1 cellular context compared by ENCODE assay signal in the genomic region with DNA sequence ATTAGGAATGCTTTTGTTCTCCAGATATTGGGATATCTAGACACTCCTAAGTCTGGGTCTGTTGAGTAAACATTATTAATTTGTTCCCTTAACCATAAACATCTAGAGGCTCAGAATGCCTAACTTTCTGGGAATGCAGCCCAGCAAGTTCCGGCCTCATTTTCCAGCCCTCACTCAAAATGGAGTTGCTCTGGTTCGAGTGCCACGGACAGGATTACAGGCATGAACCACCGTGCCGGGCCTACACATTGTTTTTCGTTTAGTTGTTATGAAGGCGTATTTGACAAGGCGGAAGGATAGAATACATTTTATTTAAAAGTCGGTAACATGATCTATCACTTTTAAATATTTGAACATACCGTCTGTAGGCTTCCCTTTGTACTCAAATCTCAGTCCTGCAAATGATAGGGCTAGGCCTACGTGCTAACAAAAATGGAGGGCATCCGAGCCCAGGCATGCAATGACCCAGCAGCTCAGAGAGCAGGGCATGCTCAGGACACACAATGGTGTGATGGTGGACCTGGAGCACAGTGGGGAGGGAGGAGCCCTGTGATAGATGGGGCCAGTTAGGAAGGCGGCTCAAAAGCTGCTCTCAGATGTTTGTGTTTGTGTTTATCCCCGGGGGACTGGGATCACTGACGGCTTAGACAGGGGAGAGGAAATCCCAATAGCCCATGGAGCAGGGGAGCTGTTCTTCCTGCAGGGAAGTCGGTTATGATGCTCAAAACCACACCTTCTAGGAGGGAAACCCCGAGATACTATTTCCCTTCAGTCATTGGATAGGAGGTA.
A peak's percentile ranks its signal among the peaks of the same experiment; 100 is the strongest.
TF ChIP-seq lines count a peak whose summit lies in the region.

No MANE protein-coding gene starts in this region.

TF ChIP-seq in A549, 52 proteins besides CTCF, POLR2A, EP300 and RAD21 (continued from another document):
- TF ChIP-seq, protein P1, sequence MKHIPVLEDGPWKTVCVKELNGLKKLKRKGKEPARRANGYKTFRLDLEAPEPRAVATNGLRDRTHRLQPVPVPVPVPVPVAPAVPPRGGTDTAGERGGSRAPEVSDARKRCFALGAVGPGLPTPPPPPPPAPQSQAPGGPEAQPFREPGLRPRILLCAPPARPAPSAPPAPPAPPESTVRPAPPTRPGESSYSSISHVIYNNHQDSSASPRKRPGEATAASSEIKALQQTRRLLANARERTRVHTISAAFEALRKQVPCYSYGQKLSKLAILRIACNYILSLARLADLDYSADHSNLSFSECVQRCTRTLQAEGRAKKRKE (CRISPR knock-in tag; IDR thresholded peaks at IDR 0.05; ENCODE audit: low read depth), result peak; percentile 98
- TF ChIP-seq HOXB13 (CRISPR knock-in tag; IDR thresholded peaks at IDR 0.05; ENCODE audit: low read depth), result peak; percentile 99
- TF ChIP-seq, protein P2, sequence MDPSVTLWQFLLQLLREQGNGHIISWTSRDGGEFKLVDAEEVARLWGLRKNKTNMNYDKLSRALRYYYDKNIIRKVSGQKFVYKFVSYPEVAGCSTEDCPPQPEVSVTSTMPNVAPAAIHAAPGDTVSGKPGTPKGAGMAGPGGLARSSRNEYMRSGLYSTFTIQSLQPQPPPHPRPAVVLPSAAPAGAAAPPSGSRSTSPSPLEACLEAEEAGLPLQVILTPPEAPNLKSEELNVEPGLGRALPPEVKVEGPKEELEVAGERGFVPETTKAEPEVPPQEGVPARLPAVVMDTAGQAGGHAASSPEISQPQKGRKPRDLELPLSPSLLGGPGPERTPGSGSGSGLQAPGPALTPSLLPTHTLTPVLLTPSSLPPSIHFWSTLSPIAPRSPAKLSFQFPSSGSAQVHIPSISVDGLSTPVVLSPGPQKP (IDR thresholded peaks at IDR 0.05; ENCODE audit: low read depth, low read length), result no peak
- TF ChIP-seq EHMT2 (IDR thresholded peaks at IDR 0.05; ENCODE audit: low read depth), result no peak
- TF ChIP-seq, protein P3, sequence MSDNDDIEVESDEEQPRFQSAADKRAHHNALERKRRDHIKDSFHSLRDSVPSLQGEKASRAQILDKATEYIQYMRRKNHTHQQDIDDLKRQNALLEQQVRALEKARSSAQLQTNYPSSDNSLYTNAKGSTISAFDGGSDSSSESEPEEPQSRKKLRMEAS (IDR thresholded peaks at IDR 0.05), result no peak
- no peak for TF ChIP-seq GATA3 (IDR thresholded peaks at IDR 0.05; ENCODE audit: borderline replicate concordance)
- TF ChIP-seq KDM1A (IDR thresholded peaks at IDR 0.05; ENCODE audit: low read depth), result no peak
- peak; percentile 99 for TF ChIP-seq HEYL (CRISPR knock-in tag; IDR thresholded peaks at IDR 0.05)
- no peak for TF ChIP-seq CHD2 (IDR thresholded peaks at IDR 0.05; ENCODE audit: low read length, partially characterized antibody)
- no peak for TF ChIP-seq RCOR1 (IDR thresholded peaks at IDR 0.05; ENCODE audit: low read depth, low read length)
- TF ChIP-seq RNF2 (IDR thresholded peaks at IDR 0.05; ENCODE audit: borderline replicate concordance, low read depth), result no peak
- TF ChIP-seq CBX2 (IDR thresholded peaks at IDR 0.05; ENCODE audit: borderline replicate concordance, low read depth), result no peak
- TF ChIP-seq NR3C1 (IDR thresholded peaks at IDR 0.05), result no peak
- peak; percentile 87 for TF ChIP-seq RARB (CRISPR knock-in tag; IDR thresholded peaks at IDR 0.05)
- TF ChIP-seq FOSL2 (IDR thresholded peaks at IDR 0.05), result no peak
- peak; percentile 40; the same call in 1 of the 2 replicates for TF ChIP-seq FOSL2 (CRISPR knock-in tag; IDR thresholded peaks at IDR 0.05)
- no peak for TF ChIP-seq CBX8 (IDR thresholded peaks at IDR 0.05)
- TF ChIP-seq MAZ (IDR thresholded peaks at IDR 0.05; ENCODE audit: borderline replicate concordance, low read depth, low read length), result no peak
- peak; percentile 68; the same call in 1 of the 2 replicates for TF ChIP-seq TP53 (CRISPR knock-in tag; IDR thresholded peaks at IDR 0.05)
- TF ChIP-seq, protein P4, sequence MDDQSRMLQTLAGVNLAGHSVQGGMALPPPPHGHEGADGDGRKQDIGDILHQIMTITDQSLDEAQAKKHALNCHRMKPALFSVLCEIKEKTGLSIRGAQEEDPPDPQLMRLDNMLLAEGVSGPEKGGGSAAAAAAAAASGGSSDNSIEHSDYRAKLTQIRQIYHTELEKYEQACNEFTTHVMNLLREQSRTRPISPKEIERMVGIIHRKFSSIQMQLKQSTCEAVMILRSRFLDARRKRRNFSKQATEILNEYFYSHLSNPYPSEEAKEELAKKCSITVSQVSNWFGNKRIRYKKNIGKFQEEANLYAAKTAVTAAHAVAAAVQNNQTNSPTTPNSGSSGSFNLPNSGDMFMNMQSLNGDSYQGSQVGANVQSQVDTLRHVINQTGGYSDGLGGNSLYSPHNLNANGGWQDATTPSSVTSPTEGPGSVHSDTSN (IDR thresholded peaks at IDR 0.05), result no peak
